ENCODE assay signal across 13 cellular contexts in the genomic region with DNA sequence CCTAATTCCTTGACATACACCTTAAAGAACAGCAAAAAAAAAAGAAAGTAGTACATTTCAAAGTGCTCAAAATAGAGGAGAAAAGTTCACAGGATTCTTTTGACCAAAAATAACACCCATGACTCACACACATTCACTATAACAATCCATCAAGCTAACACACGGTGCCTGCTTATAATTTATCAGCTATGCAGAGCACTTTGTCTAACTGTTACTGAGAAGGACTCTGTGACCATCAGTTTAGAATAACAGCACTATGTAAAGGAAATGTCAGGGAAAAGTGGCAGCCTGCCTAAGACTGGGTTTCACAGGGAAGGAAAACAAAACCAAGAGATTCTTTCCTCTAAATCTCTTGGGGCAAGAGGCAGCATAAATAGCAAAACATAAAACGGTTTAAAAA. TPM values are rescaled to one million over a fixed set of nuclear protein-coding genes. Genes with fewer than 3 reads are reported as not detected.
DNase-seq lines count a peak whose midpoint lies in the region; ATAC-seq and TF ChIP-seq lines count a peak whose summit lies in the region.
"Had no signal": no experiment of that assay in that cellular context is flagged by ENCODE, and none has a peak within 500 bp of the region (broad histone marks: within the 10 kb centered on the region; RNA-seq: fewer than 3 reads in every experiment).

No MANE protein-coding gene starts in this region.

- peak; percentile 33 for DNase-seq in Daoy (ENCODE audit: low read depth)
- peak; percentile 86 for DNase-seq in astrocyte of the hippocampus (ENCODE audit: low read depth, low spot score)
- peak in 1 of 5 donors; percentile 16 for DNase-seq in heart left ventricle
- DNase-seq in gastrocnemius medialis, result no peak
- DNase-seq in activated CD4-positive, alpha-beta T cell treated with anti-CD3 and anti-CD28 coated beads for 48 hours, result no peak
- no peak for DNase-seq in stimulated activated CD4-positive, alpha-beta T cell treated with anti-CD3 and anti-CD28 coated beads, Interleukin-12 subunit alpha, Interleukin-12 subunit beta, amount 100 ng/mL, for 4 hours
- DNase-seq in superior temporal gyrus (ENCODE audit: extremely low spot score), result no peak
- no peak for DNase-seq in lower lobe of right lung
- DNase-seq: activated CD4-positive, CD25-positive, alpha-beta regulatory T cell treated with anti-CD3 and anti-CD28 coated beads, Interleukin-2, amount 50 U/mL, for 72 hours; activated naive CD4-positive, alpha-beta T cell treated with anti-CD3 and anti-CD28 coated beads, Interleukin-2, amount 10 ng/mL, durations not matched to agents 7 days and 5 days; COR-L47; NCI-H1417 treated with DMSO at 0.1 percent for 48 hours had no signal

- intact Hi-C loops in heart left ventricle (cut with DNase I), result no loop called here
- intact Hi-C loops in gastrocnemius medialis (cut with DNase I; ENCODE audit: low total_unique reads), result no loop called here
- intact Hi-C loops in lower lobe of right lung (cut with DNase I), result no loop called here

- 7 to 16% (median 12%) methylated on average over 2 of the region's 2 CpGs for WGBS in heart left ventricle, 4 donors

- H3K4me3 ChIP-seq in heart left ventricle, result peak overlapping the region in 2 of 12 donors; percentile 3 to 7
- no peak overlapping the region for H3K4me3 ChIP-seq in gastrocnemius medialis
- no peak overlapping the region for H3K4me3 ChIP-seq in lower lobe of right lung

- TF ChIP-seq CTCF in heart left ventricle (IDR thresholded peaks at IDR 0.05) (no peak), gastrocnemius medialis (IDR thresholded peaks at IDR 0.05 in 4 of 5, conservative IDR thresholded peaks at IDR 0.05 in 1 of 5) (no peak), lower lobe of right lung (IDR thresholded peaks at IDR 0.05) (no peak)

- H3K9me3 ChIP-seq in heart left ventricle (peaks cover 0 to 3% (median 0%) of the 10 kb centered on the region in 12 donors), gastrocnemius medialis (no peaks in the 10 kb centered on the region), lower lobe of right lung (peaks cover under 1% of the 10 kb centered on the region)

- H3K36me3 ChIP-seq in heart left ventricle, result no peaks in the 10 kb centered on the region
- H3K36me3 ChIP-seq in gastrocnemius medialis, result no peaks in the 10 kb centered on the region
- no peaks in the 10 kb centered on the region for H3K36me3 ChIP-seq in lower lobe of right lung

- peak; percentile 77 to 95 (median 91) for ATAC-seq in heart left ventricle
- ATAC-seq in gastrocnemius medialis, result peak; percentile 60 to 62
- ATAC-seq in lower lobe of right lung, result no peak
- ATAC-seq: Panc1 had no signal

- no peaks in the 10 kb centered on the region for H3K27me3 ChIP-seq in heart left ventricle
- no peaks in the 10 kb centered on the region for H3K27me3 ChIP-seq in gastrocnemius medialis
- H3K27me3 ChIP-seq in lower lobe of right lung (ENCODE audit: low read depth), result no peaks in the 10 kb centered on the region

- H3K4me1 ChIP-seq in heart left ventricle (peaks cover 0 to 28% (median 21%) of the 10 kb centered on the region in 12 donors), gastrocnemius medialis (peaks cover 10 to 16% of the 10 kb centered on the region in 2 donors), lower lobe of right lung (peaks cover 9% of the 10 kb centered on the region)

- H3K27ac ChIP-seq in heart left ventricle, result peak overlapping the region in 8 of 12 donors; percentile 12 to 58 (median 41)
- H3K27ac ChIP-seq in gastrocnemius medialis, result peak overlapping the region in 2 of 4 donors; percentile 32 to 37
- H3K27ac ChIP-seq in lower lobe of right lung, result no peak overlapping the region

- in situ Hi-C loops in gastrocnemius medialis (cut with MboI; ENCODE audit: low sequenced_read_pairs in 4 of 4), result no loop called here

- no peak for TF ChIP-seq POLR2A in heart left ventricle (IDR thresholded peaks at IDR 0.05)
- TF ChIP-seq POLR2A in gastrocnemius medialis (IDR thresholded peaks at IDR 0.05), result no peak

RNA-seq across cellular contexts. Expression of a gene that starts 54.8 kb away (rescaled TPM):
- 3.6 and 11.0 TPM in 2 replicates for total RNA-seq in Daoy (2014; rRNA removed; shearing (Covaris generic))
- total RNA-seq in heart left ventricle (10 to 100 TPM in 5 of 9 donors, 1 to 10 TPM in 4; 5.8 to 14.7 (median 10.3) TPM), gastrocnemius medialis (1 to 10 TPM; 2.8 to 10.0 (median 4.8) TPM), lower lobe of right lung (23.8 TPM)
- polyA plus RNA-seq in heart left ventricle, result 1 to 10 TPM; 6.9 to 9.9 TPM

Comparison
In these comparisons a context has a peak if more than half of its experiments do, and no peak if none do; other contexts are left out.
1. DNase-seq: peak in Daoy (single experiment) and astrocyte of the hippocampus (single experiment); none in gastrocnemius medialis (0 of 2), activated CD4-positive, alpha-beta T cell treated with anti-CD3 and anti-CD28 coated beads for 48 hours (single experiment), stimulated activated CD4-positive, alpha-beta T cell treated with anti-CD3 and anti-CD28 coated beads, Interleukin-12 subunit alpha, Interleukin-12 subunit beta, amount 100 ng/mL, for 4 hours (single experiment), superior temporal gyrus (single experiment) and lower lobe of right lung (single experiment).
2. ATAC-seq: peak in heart left ventricle (4 of 4) and gastrocnemius medialis (2 of 2); none in lower lobe of right lung (0 of 2).